In genomic region chr1:226480459-226480858, GRCh38 we compare ENCODE assay signal across 16 cellular contexts.
DNase-seq lines count a peak whose midpoint lies in the region; ATAC-seq, FAIRE-seq and TF ChIP-seq lines count a peak whose summit lies in the region.
"Had no signal": no experiment of that assay in that cellular context is flagged by ENCODE, and none has a peak within 500 bp of the region (broad histone marks: within the 10 kb centered on the region; RNA-seq: fewer than 3 reads in every experiment).

No MANE protein-coding gene starts in this region.

- no peak overlapping the region for H3K9ac ChIP-seq in HepG2 (ENCODE audit: insufficient read depth, low read depth, low read length)
- H3K9ac ChIP-seq in endodermal cell (ENCODE audit: extremely low read depth, low read length, poor library complexity, severe bottlenecking), result no peak overlapping the region
- no peak overlapping the region for H3K9ac ChIP-seq in mammary epithelial cell (ENCODE audit: insufficient read depth, low read length)

- H3K36me3 ChIP-seq in Peyer's patch, result no peaks in the 10 kb centered on the region
- H3K36me3 ChIP-seq in WERI-Rb-1, result no peaks in the 10 kb centered on the region
- no peaks in the 10 kb centered on the region for H3K36me3 ChIP-seq in HepG2 (replicated peaks in 1 of 2; ENCODE audit: control insufficient read depth in 1 of 2, insufficient read depth in 2 of 2, low read length in 2 of 2)
- no peaks in the 10 kb centered on the region for H3K36me3 ChIP-seq in stomach
- no peaks in the 10 kb centered on the region for H3K36me3 ChIP-seq in endodermal cell (ENCODE audit: control insufficient read depth, insufficient read depth, low read length)
- no peaks in the 10 kb centered on the region for H3K36me3 ChIP-seq in mammary epithelial cell (ENCODE audit: insufficient read depth, low read length)
- H3K36me3 ChIP-seq: BE2C had no signal

- H4K20me1 ChIP-seq in HepG2 (ENCODE audit: insufficient read depth, low read length) (peaks cover 2% of the 10 kb centered on the region; the same call in 1 of the 2 replicates), mammary epithelial cell (ENCODE audit: insufficient read depth, low read length) (no peaks in the 10 kb centered on the region)

- H3K4me2 ChIP-seq in HepG2 (ENCODE audit: low read depth, low read length) (peak overlapping the region; percentile 54), mammary epithelial cell (ENCODE audit: insufficient read depth, low read depth, low read length) (no peak overlapping the region)

- ATAC-seq in HepG2 (peak; percentile 13; the same call in 1 of the 3 replicates), HG02763 (IDR thresholded peaks at IDR 0.05; ENCODE audit: unreplicated experiment) (no peak)
- ATAC-seq: GM12878 had no signal

- peaks cover 4% of the 10 kb centered on the region for H3K4me1 Mint-ChIP-seq in endodermal cell

- DNase-seq in Peyer's patch (peak in 2 of 3 donors; percentile 71 to 79), WERI-Rb-1 (no peak), HepG2 (ENCODE audit: low spot score) (peak; percentile 16), stomach (peak; percentile 5), endodermal cell (no peak), mammary epithelial cell (no peak)
- DNase-seq: BE2C; CD8-positive, alpha-beta memory T cell; DMS79; HCEC 1CT; HFFc6 had no signal

- TF ChIP-seq EP300 in HepG2 (IDR thresholded peaks at IDR 0.05; ENCODE audit: low read depth in 2 of 2, low read length in 2 of 2) (peak in 1 of 2 experiments; percentile 37; a peak in 1 of 4 replicates), HepG2 (CRISPR knock-in tag; IDR thresholded peaks at IDR 0.05; ENCODE audit: borderline replicate concordance) (no peak), stomach (IDR thresholded peaks at IDR 0.05) (no peak)

- no peak overlapping the region for H3K4me3 Mint-ChIP-seq in endodermal cell
- H3K4me3 Mint-ChIP-seq: CD8-positive, alpha-beta memory T cell; HFFc6 had no signal

- TF ChIP-seq CTCF in Peyer's patch (IDR thresholded peaks at IDR 0.05), result no peak
- TF ChIP-seq CTCF in WERI-Rb-1 (IDR thresholded peaks at IDR 0.05; ENCODE audit: low read depth, low read length), result no peak
- no peak for TF ChIP-seq CTCF in HepG2 (CRISPR knock-in tag; IDR thresholded peaks at IDR 0.05)
- no peak for TF ChIP-seq CTCF in stomach (IDR thresholded peaks at IDR 0.05)
- no peak for TF ChIP-seq CTCF in endodermal cell (conservative IDR thresholded peaks at IDR 0.05)
- TF ChIP-seq CTCF in mammary epithelial cell (conservative IDR thresholded peaks at IDR 0.05 in 1 of 2, IDR thresholded peaks at IDR 0.05 in 1 of 2; ENCODE audit: extremely low read depth in 1 of 2, insufficient read depth in 1 of 2, low read depth in 1 of 2, low read length in 2 of 2), result no peak

- CTCF ChIA-PET in HepG2 (lab: Yijun Ruan, JAX; ENCODE audit: low intra/inter-chr PET ratio, low total read pairs), result no interaction called here
- CTCF ChIA-PET in mammary epithelial cell (lab: Charles Lee; ENCODE audit: low non-redundant PET), result no interaction called here

- H3K9me3 Mint-ChIP-seq in endodermal cell, result no peaks in the 10 kb centered on the region
- H3K9me3 Mint-ChIP-seq: CD8-positive, alpha-beta memory T cell; HFFc6 had no signal

- H3K4me3 ChIP-seq in Peyer's patch (no peak overlapping the region), WERI-Rb-1 (ENCODE audit: low read depth, low read length) (no peak overlapping the region), HepG2 (replicated peaks in 1 of 3; ENCODE audit: insufficient read depth in 1 of 3, low read depth in 2 of 3, low read length in 3 of 3) (0 out of 6 replicates have a peak overlapping the region, but pooled peaks of 1 of the 3 experiments have one; percentile 3), stomach (no peak overlapping the region), endodermal cell (ENCODE audit: low read length) (no peak overlapping the region), mammary epithelial cell (replicated peaks in 1 of 3; ENCODE audit: insufficient read depth in 1 of 3, low read depth in 2 of 3, low read length in 3 of 3) (no peak overlapping the region)
- H3K4me3 ChIP-seq: GM12878 had no signal

- no peak for TF ChIP-seq RAD21 in HepG2 (CRISPR knock-in tag; IDR thresholded peaks at IDR 0.05)

- POLR2A ChIA-PET in HepG2 (lab: Yijun Ruan, JAX), result no interaction called here

- intact Hi-C loops in HepG2 (cut with micrococcal nuclease; ENCODE audit: unreplicated experiment) (no loop called here), stomach (cut with DNase I; ENCODE audit: low total_unique reads) (no loop called here), mammary epithelial cell (cut with micrococcal nuclease) (no loop called here)

- H3K27ac ChIP-seq in Peyer's patch, result no peak overlapping the region
- peak overlapping the region; percentile 41 for H3K27ac ChIP-seq in WERI-Rb-1
- no peak overlapping the region for H3K27ac ChIP-seq in HepG2 (ENCODE audit: extremely low read length, insufficient read depth, low read length)
- no peak overlapping the region for H3K27ac ChIP-seq in stomach
- no peak overlapping the region for H3K27ac ChIP-seq in endodermal cell (ENCODE audit: low read depth, low read length)
- no peak overlapping the region for H3K27ac ChIP-seq in mammary epithelial cell (ENCODE audit: insufficient read depth, low read depth, low read length)
- H3K27ac ChIP-seq: HL-60 had no signal

- H3K36me3 Mint-ChIP-seq in endodermal cell (ENCODE audit: low read depth), result no peaks in the 10 kb centered on the region
- H3K36me3 Mint-ChIP-seq: CD8-positive, alpha-beta memory T cell had no signal

- dilution Hi-C loops in mammary epithelial cell (cut with HindIII; ENCODE audit: low sequenced_read_pairs), result no loop called here

- no peaks in the 10 kb centered on the region for H3K27me3 Mint-ChIP-seq in endodermal cell (ENCODE audit: insufficient read depth)

- WGBS in HepG2 (ENCODE audit: low lambda C conversion rate), result 0% methylated on average over 3 of the region's 3 CpGs
- 82 to 95% (median 87%) methylated on average over 3 of the region's 3 CpGs for WGBS in stomach, 5 donors
- WGBS in endodermal cell (ENCODE audit: insufficient coverage in 1 of 2, insufficient read length in 1 of 2), 2 experiments, result 89 to 95% methylated on average over 2 to 3 of the region's 3 CpGs
- 58% methylated on average over 3 of the region's 3 CpGs for WGBS in mammary epithelial cell (ENCODE audit: low coverage, missing lambda C conversion rate)

- FAIRE-seq in HepG2 (lab: Jason Lieb, UNC), result peak; percentile 69
- FAIRE-seq: A204.1, GM12878, GM18507 had no signal

- no peak overlapping the region for H3K27ac Mint-ChIP-seq in endodermal cell
- H3K27ac Mint-ChIP-seq: CD8-positive, alpha-beta memory T cell; HFFc6 had no signal

- BruUV-seq in HepG2 (replicated peaks; lab: Mats Ljungman, UMichigan) (no TSS peak), mammary epithelial cell (replicated peaks; lab: Mats Ljungman, UMichigan) (no TSS peak)

- no peak for TF ChIP-seq POLR2A in Peyer's patch (IDR thresholded peaks at IDR 0.05)
- TF ChIP-seq POLR2A in HepG2 (IDR thresholded peaks at IDR 0.05; ENCODE audit: insufficient read depth in 1 of 2, low read depth in 2 of 2, low read length in 2 of 2), result no peak
- no peak for TF ChIP-seq POLR2A in stomach (IDR thresholded peaks at IDR 0.05)

- in situ Hi-C loops in HepG2 (cut with HindIII; ENCODE audit: extremely low pct_ligation_motif_present, low pct_unique_long_range_greater_than_20kb), result loop anchor here (10.0 kb wide), 1 partner anchor 64 kb away; the partner anchor contains the start of gene STUM
- in situ Hi-C loops in mammary epithelial cell (cut with MboI; ENCODE audit: low sequenced_read_pairs in 2 of 2), result no loop called here

- H3K9me3 ChIP-seq in Peyer's patch, result no peaks in the 10 kb centered on the region
- H3K9me3 ChIP-seq in WERI-Rb-1 (ENCODE audit: severe bottlenecking), result no peaks in the 10 kb centered on the region
- no peaks in the 10 kb centered on the region for H3K9me3 ChIP-seq in HepG2 (ENCODE audit: low read length)
- H3K9me3 ChIP-seq in stomach, result no peaks in the 10 kb centered on the region
- no peaks in the 10 kb centered on the region for H3K9me3 ChIP-seq in endodermal cell (ENCODE audit: control insufficient read depth, low read length)
- H3K9me3 ChIP-seq in mammary epithelial cell (replicated peaks; ENCODE audit: insufficient read depth, low read length), result no peaks in the 10 kb centered on the region
- H3K9me3 ChIP-seq: BE2C had no signal

- H2AFZ ChIP-seq in HepG2 (ENCODE audit: low read length) (no peak overlapping the region), mammary epithelial cell (ENCODE audit: low read depth, low read length) (no peak overlapping the region)

- H3K4me1 ChIP-seq in Peyer's patch, result no peaks in the 10 kb centered on the region
- H3K4me1 ChIP-seq in HepG2 (ENCODE audit: insufficient read depth, low read length), result peaks cover 36% of the 10 kb centered on the region
- H3K4me1 ChIP-seq in stomach, result peaks cover 0 to 3% (median 0%) of the 10 kb centered on the region in 4 donors
- peaks cover 2% of the 10 kb centered on the region for H3K4me1 ChIP-seq in endodermal cell (ENCODE audit: control insufficient read depth, insufficient read depth, low read length)
- H3K4me1 ChIP-seq in mammary epithelial cell (ENCODE audit: insufficient read depth, low read length), result no peaks in the 10 kb centered on the region
- H3K4me1 ChIP-seq: BE2C had no signal

- no peaks in the 10 kb centered on the region for H3K27me3 ChIP-seq in Peyer's patch
- no peaks in the 10 kb centered on the region for H3K27me3 ChIP-seq in WERI-Rb-1 (ENCODE audit: insufficient read depth, low read depth, severe bottlenecking)
- H3K27me3 ChIP-seq in HepG2 (ENCODE audit: control insufficient read depth in 1 of 2, insufficient read depth in 2 of 2, low read length in 2 of 2), result peaks cover 7 to 64% of the 10 kb centered on the region in 2 experiments; a peak in 4 of 5 replicates
- H3K27me3 ChIP-seq in stomach, result peaks cover 0 to 24% (median 4%) of the 10 kb centered on the region in 3 donors
- no peaks in the 10 kb centered on the region for H3K27me3 ChIP-seq in endodermal cell (ENCODE audit: control insufficient read depth, insufficient read depth, low read length, poor library complexity, severe bottlenecking)
- peaks cover 4% of the 10 kb centered on the region for H3K27me3 ChIP-seq in mammary epithelial cell (ENCODE audit: insufficient read depth, low read length)
- H3K27me3 ChIP-seq: BE2C had no signal

- H3K79me2 ChIP-seq in HepG2 (ENCODE audit: insufficient read depth, low read length), result no peaks in the 10 kb centered on the region
- H3K79me2 ChIP-seq in mammary epithelial cell (ENCODE audit: insufficient read depth, low read length), result no peaks in the 10 kb centered on the region

TF ChIP-seq in HepG2, 621 proteins besides CTCF, POLR2A, EP300 and RAD21 (continues in another document):
- TF ChIP-seq ZNF549 (CRISPR knock-in tag; IDR thresholded peaks at IDR 0.05) (no peak), HNF4A (CRISPR knock-in tag; IDR thresholded peaks at IDR 0.05) (peak; percentile 77), KAT2B (IDR thresholded peaks at IDR 0.05; ENCODE audit: borderline replicate concordance, low read depth, low read length) (no peak), ZBTB21 (CRISPR knock-in tag; IDR thresholded peaks at IDR 0.05) (no peak), HNF4G (IDR thresholded peaks at IDR 0.05; ENCODE audit: borderline replicate concordance, low read depth, low read length) (peak; percentile 74; the same call in 1 of the 2 replicates), HNF4G (CRISPR knock-in tag; IDR thresholded peaks at IDR 0.05; ENCODE audit: borderline replicate concordance, low read depth) (no peak)

Comparison
In these comparisons a context has a peak if more than half of its experiments do, and no peak if none do; other contexts are left out.
1. DNase-seq: peak in Peyer's patch (2 of 3), HepG2 (single experiment) and stomach (single experiment); none in WERI-Rb-1 (single experiment), endodermal cell (single experiment) and mammary epithelial cell (single experiment).